In genomic region chr12:89664441-89664840, GRCh38 we compare ENCODE assay signal across 23 cellular contexts. TPM values are rescaled to one million over a fixed set of nuclear protein-coding genes. Genes with fewer than 3 reads are reported as not detected.
DNase-seq lines count a peak whose midpoint lies in the region; ATAC-seq and TF ChIP-seq lines count a peak whose summit lies in the region.
"Had no signal": no experiment of that assay in that cellular context is flagged by ENCODE, and none has a peak within 500 bp of the region (broad histone marks: within the 10 kb centered on the region; RNA-seq: fewer than 3 reads in every experiment).

No MANE protein-coding gene starts in this region.

- no peak overlapping the region for H2BK120ac ChIP-seq in H9 (ENCODE audit: low read depth, low read length, poor library complexity, severe bottlenecking)

- H2BK5ac ChIP-seq in H9 (ENCODE audit: insufficient read length, low read length): no peak overlapping the region

- ATAC-seq in effector memory CD8-positive, alpha-beta T cell (replicated peaks): peak; percentile 7
- ATAC-seq in HG02763 (IDR thresholded peaks at IDR 0.05; ENCODE audit: unreplicated experiment): no peak

- peak overlapping the region; percentile 7; the same call in 1 of the 2 replicates for H3K27ac ChIP-seq in ACC112 (ENCODE audit: low read depth, low read length)
- H3K27ac ChIP-seq in SK-N-MC: peak overlapping the region; percentile 74; the same call in 1 of the 2 replicates
- H3K27ac ChIP-seq in H9 (ENCODE audit: insufficient read length, low read depth, low read length): no peak overlapping the region
- H3K27ac ChIP-seq: brain microvascular endothelial cell, left ventricle myocardium inferior, tibial nerve had no signal

- H4K20me1 ChIP-seq in H9 (ENCODE audit: control insufficient read depth, insufficient read depth, insufficient read length): no peaks in the 10 kb centered on the region

- H3K18ac ChIP-seq in H9 (ENCODE audit: insufficient read length, low read depth, low read length): no peak overlapping the region

- peak overlapping the region in 1 of 2 donors; percentile 11 for H3K4me3 Mint-ChIP-seq in effector memory CD8-positive, alpha-beta T cell
- H3K4me3 Mint-ChIP-seq in H9: no peak overlapping the region
- H3K4me3 Mint-ChIP-seq: neural crest cell had no signal

- H3K14ac ChIP-seq in H9 (ENCODE audit: insufficient read depth, low read length): no peak overlapping the region

- H3K27me3 ChIP-seq in ACC112 (ENCODE audit: insufficient read depth, low read length): no peaks in the 10 kb centered on the region
- H3K27me3 ChIP-seq in H9 (ENCODE audit: insufficient read depth, low read length): no peaks in the 10 kb centered on the region
- H3K27me3 ChIP-seq: brain microvascular endothelial cell, tibial nerve had no signal

- TF ChIP-seq CTCF in GM12865 (IDR thresholded peaks at IDR 0.05; ENCODE audit: insufficient read depth, low read depth, low read length, missing control alignments) (no peak), H9 (conservative IDR thresholded peaks at IDR 0.05) (no peak)

- H4K91ac ChIP-seq in H9 (ENCODE audit: insufficient read length, low read depth, low read length): no peak overlapping the region

- H2AK5ac ChIP-seq in H9 (ENCODE audit: insufficient read length, low read length): no peak overlapping the region

- 0 out of 2 replicates have a peak, but pooled peaks cover 8% of the 10 kb centered on the region for H3K36me3 ChIP-seq in ACC112 (ENCODE audit: insufficient read depth, low read length)
- no peaks in the 10 kb centered on the region for H3K36me3 ChIP-seq in SK-N-MC (ENCODE audit: insufficient read depth, low read length)
- H3K36me3 ChIP-seq: brain microvascular endothelial cell, left ventricle myocardium inferior, tibial nerve had no signal

- no CpG with 5 or more reads among the region's 1 CpG for WGBS in H9 (ENCODE audit: extremely low coverage, insufficient read length, low lambda C conversion rate)

- H3K56ac ChIP-seq in H9 (ENCODE audit: insufficient read length, low read depth, low read length): no peak overlapping the region

- no peak overlapping the region for H2BK15ac ChIP-seq in H9 (ENCODE audit: low read depth, low read length)

- no peak overlapping the region for H3K4me2 ChIP-seq in H9 (ENCODE audit: insufficient read depth, insufficient read length, low read length)

- H4K5ac ChIP-seq in H9 (ENCODE audit: insufficient read length, low read depth, low read length): no peak overlapping the region

- no peaks in the 10 kb centered on the region for H3K9me3 ChIP-seq in SK-N-MC (ENCODE audit: low read depth, low read length)
- H3K9me3 ChIP-seq in H9 (ENCODE audit: control insufficient read depth, low read depth, low read length): no peaks in the 10 kb centered on the region
- H3K9me3 ChIP-seq: left ventricle myocardium inferior, tibial nerve had no signal

- no peak overlapping the region for H2BK20ac ChIP-seq in H9 (ENCODE audit: low read depth, low read length, poor library complexity, severe bottlenecking)

- H3K27me3 Mint-ChIP-seq in effector memory CD8-positive, alpha-beta T cell: no peaks in the 10 kb centered on the region
- no peaks in the 10 kb centered on the region for H3K27me3 Mint-ChIP-seq in H9 (ENCODE audit: low read depth)

- H3K23ac ChIP-seq in H9 (ENCODE audit: insufficient read length, low read depth, low read length): no peak overlapping the region

- no peak for DNase-seq in GM12865 (ENCODE audit: low read depth)
- DNase-seq in SK-N-MC (ENCODE audit: low read depth, low spot score): no peak
- no peak for DNase-seq in effector memory CD8-positive, alpha-beta T cell
- DNase-seq in H9: no peak
- DNase-seq in NCI-H2081 (lab: John Stamatoyannopoulos, UW): no peak
- DNase-seq in activated CD8-positive, alpha-beta memory T cell treated with anti-CD3 and anti-CD28 coated beads, Interleukin-2, amount 50 U/mL, for 4 hours: no peak
- DNase-seq: activated CD4-positive, alpha-beta T cell treated with anti-CD3 and anti-CD28 coated beads for 1 hour; activated CD8-positive, alpha-beta memory T cell treated with anti-CD3 and anti-CD28 coated beads for 24 hours; COR-L47; cortex of kidney; DMS79 treated with DMSO at 0.1 percent for 48 hours; immature natural killer cell; left ventricle myocardium inferior; NCI-H1694; NCI-H2227 treated with DMSO at 0.1 percent for 48 hours; stimulated activated naive CD8-positive, alpha-beta T cell treated with anti-CD3 and anti-CD28 coated beads, Interleukin-15, Interleukin-2, amounts not matched to agents 100 U/mL and 50 U/mL, for 24 hours; T1000 had no signal

- no peaks in the 10 kb centered on the region for H3K23me2 ChIP-seq in H9 (ENCODE audit: insufficient read length, low read depth, low read length, poor library complexity, severe bottlenecking)

- H2BK12ac ChIP-seq in H9 (ENCODE audit: insufficient read length, low read depth, low read length): no peak overlapping the region

- H3K36me3 Mint-ChIP-seq in effector memory CD8-positive, alpha-beta T cell (ENCODE audit: insufficient read depth): peaks cover 6% of the 10 kb centered on the region
- no peaks in the 10 kb centered on the region for H3K36me3 Mint-ChIP-seq in H9 (ENCODE audit: insufficient read depth in 1 of 3, low read depth in 3 of 3)

- H3K79me1 ChIP-seq in H9 (ENCODE audit: insufficient read depth, low read depth, low read length, poor library complexity, severe bottlenecking): peaks cover 2% of the 10 kb centered on the region

- H3K9me3 Mint-ChIP-seq in effector memory CD8-positive, alpha-beta T cell: no peaks in the 10 kb centered on the region
- H3K9me3 Mint-ChIP-seq in H9: no peaks in the 10 kb centered on the region
- H3K9me3 Mint-ChIP-seq: immature natural killer cell had no signal

- no peak overlapping the region for H4K8ac ChIP-seq in H9 (replicated peaks; ENCODE audit: insufficient read length, low read depth, low read length)

- H3K9ac ChIP-seq in SK-N-MC (ENCODE audit: insufficient read length): peak overlapping the region; percentile 54
- no peak overlapping the region for H3K9ac ChIP-seq in H9 (ENCODE audit: extremely low read depth, insufficient read length, low read length)

- H2AFZ ChIP-seq in ACC112 (ENCODE audit: low read length, unreplicated experiment) (no peak overlapping the region), H9 (ENCODE audit: low read length) (no peak overlapping the region)

- H3K4me1 Mint-ChIP-seq in effector memory CD8-positive, alpha-beta T cell (ENCODE audit: low read depth in 2 of 2): peaks cover 39 to 64% of the 10 kb centered on the region in 2 donors
- H3K4me1 Mint-ChIP-seq in H9: peaks cover 0 to 2% of the 10 kb centered on the region in 2 experiments; a peak in 1 of 4 replicates

- H3K4me3 ChIP-seq in ACC112 (ENCODE audit: low read depth, low read length) (no peak overlapping the region), GM12865 (ENCODE audit: low read depth, low read length) (peak overlapping the region; percentile 33; the same call in 1 of the 2 replicates), SK-N-MC (0 out of 2 replicates have a peak overlapping the region, but pooled peaks have one; percentile 50)
- H3K4me3 ChIP-seq: left ventricle myocardium inferior, skin epidermis, tibial nerve had no signal

- H3T11ph ChIP-seq in H9 (ENCODE audit: low read length): no peak overlapping the region

- no peak overlapping the region for H3K4ac ChIP-seq in H9 (ENCODE audit: low read depth, low read length)

- peaks cover 78% of the 10 kb centered on the region for H3K79me2 ChIP-seq in ACC112 (ENCODE audit: control insufficient read depth, insufficient read depth, low read length, unreplicated experiment)
- H3K79me2 ChIP-seq in H9 (ENCODE audit: insufficient read depth, low read length): no peaks in the 10 kb centered on the region; the same call in 1 of the 2 replicates

- peak overlapping the region in 1 of 2 donors; percentile 0 for H3K27ac Mint-ChIP-seq in effector memory CD8-positive, alpha-beta T cell
- no peak overlapping the region for H3K27ac Mint-ChIP-seq in H9

- H3K4me1 ChIP-seq in ACC112 (ENCODE audit: control insufficient read depth, insufficient read depth, low read length, unreplicated experiment): peaks cover 17% of the 10 kb centered on the region
- no peaks in the 10 kb centered on the region; the same call in 1 of the 2 replicates for H3K4me1 ChIP-seq in H9 (ENCODE audit: insufficient read depth, low read length)

RNA-seq across cellular contexts. Expression of gene ATP2B1, which starts 44.2 kb away (rescaled TPM):
- total RNA-seq in H9 (2021): 20.6 and 23.4 TPM in 2 replicates
